ENCODE assay signal across 8 cellular contexts in genomic region chr7:25951414-25952276, GRCh38.
DNase-seq lines count a peak whose midpoint lies in the region; ATAC-seq and TF ChIP-seq lines count a peak whose summit lies in the region.

No MANE protein-coding gene starts in this region.

- ATAC-seq in GM21381 (IDR thresholded peaks at IDR 0.05; ENCODE audit: unreplicated experiment): peak; percentile 60

- DNase-seq in GM06990 (ENCODE audit: extremely low read depth, insufficient read length) (no peak), kidney tubule cell (ENCODE audit: low spot score) (peak; percentile 6), DMS114 treated with DMSO at 0.1 percent for 48 hours (lab: John Stamatoyannopoulos, UW; ENCODE audit: unreplicated experiment) (no peak), mucosa of gallbladder (ENCODE audit: low spot score) (no peak)

- peak overlapping the region; percentile 57 for H3K27ac ChIP-seq in subcutaneous abdominal adipose tissue (ENCODE audit: low read depth, low read length)

- peaks cover 21% of the 10 kb centered on the region for H3K4me1 Mint-ChIP-seq in activated naive CD8-positive, alpha-beta T cell (ENCODE audit: low read depth)

- H3K9me3 ChIP-seq in subcutaneous abdominal adipose tissue (ENCODE audit: control insufficient read depth in 5 of 5, low read length in 5 of 5): no peaks in the 10 kb centered on the region

- H3K9me3 Mint-ChIP-seq in activated naive CD8-positive, alpha-beta T cell (ENCODE audit: low read depth): peaks cover 7% of the 10 kb centered on the region

- peak overlapping the region; percentile 71 for H3K4me3 Mint-ChIP-seq in activated naive CD8-positive, alpha-beta T cell

- no peaks in the 10 kb centered on the region for H3K36me3 Mint-ChIP-seq in activated naive CD8-positive, alpha-beta T cell

- H3K27me3 ChIP-seq in GM06990 (replicated peaks; ENCODE audit: control insufficient read depth, insufficient read depth, low read length) (no peaks in the 10 kb centered on the region), subcutaneous abdominal adipose tissue (ENCODE audit: control insufficient read depth in 5 of 5, insufficient read depth in 4 of 5, low read length in 5 of 5) (no peaks in the 10 kb centered on the region)

- TF ChIP-seq RAD21 in Ishikawa (IDR thresholded peaks at IDR 0.05; ENCODE audit: low read depth): peak; percentile 1; the same call in 1 of the 2 replicates

- TF ChIP-seq EP300 in Ishikawa (IDR thresholded peaks at IDR 0.05; ENCODE audit: borderline replicate concordance): no peak

- no peak for TF ChIP-seq CTCF in GM06990 (IDR thresholded peaks at IDR 0.05; ENCODE audit: insufficient read depth, low read length, poor library complexity, severe bottlenecking)

- no peak overlapping the region for H3K27ac Mint-ChIP-seq in activated naive CD8-positive, alpha-beta T cell

- H3K9ac ChIP-seq in subcutaneous abdominal adipose tissue (ENCODE audit: low read length in 5 of 5): peak overlapping the region in 4 of 5 donors; percentile 4 to 71 (median 57)

- peak overlapping the region; percentile 64 for H3K4me3 ChIP-seq in GM06990 (replicated peaks; ENCODE audit: low read depth, low read length)
- H3K4me3 ChIP-seq in subcutaneous abdominal adipose tissue (ENCODE audit: low read depth in 1 of 5, low read length in 5 of 5): peak overlapping the region; percentile 50 to 74 (median 67)

- peaks cover 1% of the 10 kb centered on the region for H3K27me3 Mint-ChIP-seq in activated naive CD8-positive, alpha-beta T cell

- H3K36me3 ChIP-seq in GM06990 (ENCODE audit: control insufficient read depth, insufficient read depth, low read length) (no peaks in the 10 kb centered on the region), subcutaneous abdominal adipose tissue (ENCODE audit: control insufficient read depth in 5 of 5, insufficient read depth in 5 of 5, low read length in 5 of 5) (no peaks in the 10 kb centered on the region)

- H3K4me1 ChIP-seq in subcutaneous abdominal adipose tissue (ENCODE audit: control insufficient read depth in 5 of 5, insufficient read depth in 5 of 5, low read length in 5 of 5): peaks cover 2 to 27% (median 25%) of the 10 kb centered on the region in 5 donors

TF ChIP-seq in Ishikawa, 13 proteins besides CTCF, POLR2A, EP300 and RAD21:
- TF ChIP-seq TAF1 (IDR thresholded peaks at IDR 0.05; ENCODE audit: low read depth) (0 out of 2 replicates have a peak, but pooled peaks have one; percentile 31), MAX (IDR thresholded peaks at IDR 0.05) (peak; percentile 5), REST (IDR thresholded peaks at IDR 0.05; ENCODE audit: low read depth) (peak; percentile 25; the same call in 1 of the 2 replicates), CREB1 (IDR thresholded peaks at IDR 0.05; ENCODE audit: low read depth) (no peak), EGR1 (IDR thresholded peaks at IDR 0.05) (no peak)
